20 cellular contexts compared by ENCODE assay signal in genomic region chr5:64742821-64743220, GRCh38. TPM values are rescaled to one million over a fixed set of nuclear protein-coding genes. Genes with fewer than 3 reads are reported as not detected.
DNase-seq lines count a peak whose midpoint lies in the region; ATAC-seq and TF ChIP-seq lines count a peak whose summit lies in the region.
"Had no signal": no experiment of that assay in that cellular context is flagged by ENCODE, and none has a peak within 500 bp of the region (broad histone marks: within the 10 kb centered on the region; RNA-seq: fewer than 3 reads in every experiment).

No MANE protein-coding gene starts in this region.

- no peaks in the 10 kb centered on the region for H3K27me3 ChIP-seq in tibial nerve
- H3K27me3 ChIP-seq: BE2C, MG63, Peyer's patch had no signal

- peak; percentile 37 for DNase-seq in EL
- DNase-seq in HFFc6: peak; percentile 40
- DNase-seq in fibroblast of peridontal ligament (ENCODE audit: extremely low read depth): peak; percentile 27
- no peak for DNase-seq in stimulated activated CD4-positive, alpha-beta T cell treated with anti-CD3 and anti-CD28 coated beads, Interleukin-4, amount 100 ng/mL, for 1 hour
- no peak for DNase-seq in tibial nerve (ENCODE audit: low spot score in 2 of 2)
- no peak for DNase-seq in erythroblast (lab: John Stamatoyannopoulos, UW)
- DNase-seq: BE2C; Calu3; CD4-positive, alpha-beta memory T cell; H9; Kasumi-1; MG63; NCI-H1048; NCI-H1436; NCI-H2029 treated with DMSO at 0.1 percent for 48 hours; NCI-H2171; NCI-H446; NCI-H69; Peyer's patch had no signal

- ATAC-seq in HG02840 (IDR thresholded peaks at IDR 0.05; ENCODE audit: low FRiP score, unreplicated experiment): no peak

- H3K36me3 Mint-ChIP-seq in HFFc6 (ENCODE audit: low read depth): peaks cover 6% of the 10 kb centered on the region

- H3K36me3 ChIP-seq in tibial nerve: peaks cover 0 to 39% (median 0%) of the 10 kb centered on the region in 3 donors

- no peak overlapping the region for H3K27ac ChIP-seq in tibial nerve
- H3K27ac ChIP-seq: Peyer's patch had no signal

- H3K4me3 ChIP-seq in tibial nerve: no peak overlapping the region
- H3K4me3 ChIP-seq: MG63, Peyer's patch had no signal

- TF ChIP-seq EP300 in tibial nerve (IDR thresholded peaks at IDR 0.05): no peak

- no peak overlapping the region for H3K27ac Mint-ChIP-seq in HFFc6
- H3K27ac Mint-ChIP-seq: CD4-positive, alpha-beta memory T cell; H9 had no signal

- peaks cover 25% of the 10 kb centered on the region for H3K4me1 Mint-ChIP-seq in HFFc6 (ENCODE audit: low read depth)

- H3K4me1 ChIP-seq in tibial nerve: no peaks in the 10 kb centered on the region
- H3K4me1 ChIP-seq: BE2C, Peyer's patch had no signal

- H3K9me3 ChIP-seq in tibial nerve: no peaks in the 10 kb centered on the region
- H3K9me3 ChIP-seq: BE2C, MG63, Peyer's patch had no signal

- no peak overlapping the region for H3K4me3 Mint-ChIP-seq in HFFc6
- H3K4me3 Mint-ChIP-seq: CD4-positive, alpha-beta memory T cell; H9 had no signal

- no peak for TF ChIP-seq POLR2A in tibial nerve (IDR thresholded peaks at IDR 0.05)
- TF ChIP-seq POLR2A in erythroblast (IDR thresholded peaks at IDR 0.05; ENCODE audit: low read length): no peak

- no peak for TF ChIP-seq CTCF in HFFc6 (IDR thresholded peaks at IDR 0.05)
- TF ChIP-seq CTCF in tibial nerve (IDR thresholded peaks at IDR 0.05): no peak

- H3K9me3 Mint-ChIP-seq in HFFc6: no peaks in the 10 kb centered on the region
- H3K9me3 Mint-ChIP-seq: CD4-positive, alpha-beta memory T cell; H9 had no signal

- H3K27me3 Mint-ChIP-seq in HFFc6 (ENCODE audit: insufficient read depth): no peaks in the 10 kb centered on the region
- H3K27me3 Mint-ChIP-seq: CD4-positive, alpha-beta memory T cell had no signal

RNA-seq across cellular contexts. Expression of gene SREK1IP1, which starts 25.7 kb away (rescaled TPM):
- 10 to 100 TPM; 20.8 to 24.5 (median 22.6) TPM for total RNA-seq in HFFc6 (2021; fragmentation: NEBNext Ultra II Directional; extraction: Animal tissue kit (Norgen Biotek cat#: 25700))
- 10 to 100 TPM in 2 of 4 donors, 1 to 10 TPM in 2; 7.5 to 11.6 (median 10.2) TPM for total RNA-seq in tibial nerve

RNA-seq across cellular contexts. Expression of gene CWC27, which starts 25.9 kb away (rescaled TPM):
- total RNA-seq in HFFc6 (2021; fragmentation: NEBNext Ultra II Directional; extraction: Animal tissue kit (Norgen Biotek cat#: 25700)): 10 to 100 TPM; 19.6 to 29.9 (median 25.4) TPM
- 10 to 100 TPM in 3 of 4 donors, 1 to 10 TPM in 1; 8.8 to 38.1 (median 17.6) TPM for total RNA-seq in tibial nerve

RNA-seq across cellular contexts. Expression of gene SHISAL2B, which starts 52.5 kb away (rescaled TPM):
- total RNA-seq in HFFc6 (2021; fragmentation: NEBNext Ultra II Directional; extraction: Animal tissue kit (Norgen Biotek cat#: 25700)): not detected
- not detected for total RNA-seq in tibial nerve
- total RNA-seq: Calu3; CD4-positive, alpha-beta memory T cell; Peyer's patch had no signal

Comparison
In these comparisons a context has a peak if more than half of its experiments do, and no peak if none do; other contexts are left out.
1. DNase-seq: peak in EL (single experiment), HFFc6 (single experiment) and fibroblast of peridontal ligament (single experiment); none in stimulated activated CD4-positive, alpha-beta T cell treated with anti-CD3 and anti-CD28 coated beads, Interleukin-4, amount 100 ng/mL, for 1 hour (single experiment), tibial nerve (0 of 2) and erythroblast (0 of 2).